Comparison of ENCODE assay signal across 8 cellular contexts in genomic region chr1:12231276-12231595, GRCh38. TPM values are rescaled to one million over a fixed set of nuclear protein-coding genes. Genes with fewer than 3 reads are reported as not detected.
DNase-seq lines count a peak whose midpoint lies in the region; ATAC-seq and TF ChIP-seq lines count a peak whose summit lies in the region.

No MANE protein-coding gene starts in this region.

- peaks cover 5% of the 10 kb centered on the region for H3K36me3 Mint-ChIP-seq in activated naive CD8-positive, alpha-beta T cell treated with anti-CD3 and anti-CD28 coated beads for 36 hours
- peaks cover 20% of the 10 kb centered on the region for H3K36me3 Mint-ChIP-seq in stimulated activated effector memory CD8-positive, alpha-beta T cell treated with anti-CD3 and anti-CD28 coated beads, Interleukin-12 subunit alpha, Interleukin-12 subunit beta, amount 100 ng/mL, for 72 hours

- H3K4me1 Mint-ChIP-seq in activated naive CD8-positive, alpha-beta T cell treated with anti-CD3 and anti-CD28 coated beads for 36 hours = peaks cover 22% of the 10 kb centered on the region
- H3K4me1 Mint-ChIP-seq in stimulated activated effector memory CD8-positive, alpha-beta T cell treated with anti-CD3 and anti-CD28 coated beads, Interleukin-12 subunit alpha, Interleukin-12 subunit beta, amount 100 ng/mL, for 72 hours = peaks cover 10% of the 10 kb centered on the region

- DNase-seq in HL-60 (ENCODE audit: low read depth in 1 of 2, low spot score in 1 of 2) = no peak
- DNase-seq in activated naive CD8-positive, alpha-beta T cell treated with anti-CD3 and anti-CD28 coated beads for 36 hours = no peak
- no peak for DNase-seq in stimulated activated effector memory CD8-positive, alpha-beta T cell treated with anti-CD3 and anti-CD28 coated beads, Interleukin-12 subunit alpha, Interleukin-12 subunit beta, amount 100 ng/mL, for 72 hours (ENCODE audit: low spot score in 2 of 2)
- no peak for DNase-seq in KG1 (lab: John Stamatoyannopoulos, UW)
- DNase-seq in activated effector memory CD4-positive, alpha-beta T cell treated with anti-CD3 and anti-CD28 coated beads, Interleukin-2, amount 50 U/mL, for 16 hours = no peak
- no peak for DNase-seq in NOMO-1 treated with dmso at 0.1 percent for 144 hours (lab: John Stamatoyannopoulos, UW; ENCODE audit: unreplicated experiment)

- no peak overlapping the region for H3K27ac ChIP-seq in HL-60 (replicated peaks)
- H3K27ac ChIP-seq in iPS-20b (ENCODE audit: low read length) = no peak overlapping the region

- no peak overlapping the region for H3K27ac Mint-ChIP-seq in activated naive CD8-positive, alpha-beta T cell treated with anti-CD3 and anti-CD28 coated beads for 36 hours
- H3K27ac Mint-ChIP-seq in stimulated activated effector memory CD8-positive, alpha-beta T cell treated with anti-CD3 and anti-CD28 coated beads, Interleukin-12 subunit alpha, Interleukin-12 subunit beta, amount 100 ng/mL, for 72 hours = peak overlapping the region; percentile 74

- peaks cover 11% of the 10 kb centered on the region for H3K36me3 ChIP-seq in iPS-20b (ENCODE audit: insufficient read depth, low read depth, low read length)

- no peak for TF ChIP-seq CTCF in HL-60 (IDR thresholded peaks at IDR 0.05; ENCODE audit: insufficient read depth, low read length)

- H3K4me3 Mint-ChIP-seq in activated naive CD8-positive, alpha-beta T cell treated with anti-CD3 and anti-CD28 coated beads for 36 hours = peak overlapping the region; percentile 87
- peak overlapping the region; percentile 79 for H3K4me3 Mint-ChIP-seq in stimulated activated effector memory CD8-positive, alpha-beta T cell treated with anti-CD3 and anti-CD28 coated beads, Interleukin-12 subunit alpha, Interleukin-12 subunit beta, amount 100 ng/mL, for 72 hours

- no peaks in the 10 kb centered on the region for H3K27me3 ChIP-seq in HL-60 (ENCODE audit: insufficient read depth, poor library complexity, severe bottlenecking)
- no peaks in the 10 kb centered on the region for H3K27me3 ChIP-seq in iPS-20b (ENCODE audit: insufficient read depth, low read length)

- H3K27me3 Mint-ChIP-seq in activated naive CD8-positive, alpha-beta T cell treated with anti-CD3 and anti-CD28 coated beads for 36 hours = no peaks in the 10 kb centered on the region

- no peak for ATAC-seq in stimulated activated effector memory CD8-positive, alpha-beta T cell treated with anti-CD3 and anti-CD28 coated beads, Interleukin-12 subunit alpha, Interleukin-12 subunit beta, amount 100 ng/mL, for 72 hours
- no peak for ATAC-seq in HG03280 (IDR thresholded peaks at IDR 0.05; ENCODE audit: unreplicated experiment)

- peaks cover 10% of the 10 kb centered on the region for H3K4me1 ChIP-seq in iPS-20b (ENCODE audit: insufficient read depth, low read length)

- no peaks in the 10 kb centered on the region for H3K9me3 ChIP-seq in iPS-20b (ENCODE audit: insufficient read depth, low read depth, low read length)

- H3K4me3 ChIP-seq in HL-60 (replicated peaks; ENCODE audit: insufficient read depth, low read length) (peak overlapping the region; percentile 96), iPS-20b (ENCODE audit: low read length) (peak overlapping the region; percentile 91)

- peak overlapping the region; percentile 72; the same call in 1 of the 2 replicates for H3K9ac ChIP-seq in iPS-20b (ENCODE audit: low read depth, low read length)

- H3K9me3 Mint-ChIP-seq in activated naive CD8-positive, alpha-beta T cell treated with anti-CD3 and anti-CD28 coated beads for 36 hours = no peaks in the 10 kb centered on the region
- H3K9me3 Mint-ChIP-seq in stimulated activated effector memory CD8-positive, alpha-beta T cell treated with anti-CD3 and anti-CD28 coated beads, Interleukin-12 subunit alpha, Interleukin-12 subunit beta, amount 100 ng/mL, for 72 hours = no peaks in the 10 kb centered on the region

RNA-seq across cellular contexts. Expression of gene VPS13D, which starts 1.4 kb away (rescaled TPM):
- total RNA-seq in activated naive CD8-positive, alpha-beta T cell treated with anti-CD3 and anti-CD28 coated beads for 36 hours = 10 to 100 TPM; 27.7 to 29.1 TPM
